8 cellular contexts compared by ENCODE assay signal in the genomic region with DNA sequence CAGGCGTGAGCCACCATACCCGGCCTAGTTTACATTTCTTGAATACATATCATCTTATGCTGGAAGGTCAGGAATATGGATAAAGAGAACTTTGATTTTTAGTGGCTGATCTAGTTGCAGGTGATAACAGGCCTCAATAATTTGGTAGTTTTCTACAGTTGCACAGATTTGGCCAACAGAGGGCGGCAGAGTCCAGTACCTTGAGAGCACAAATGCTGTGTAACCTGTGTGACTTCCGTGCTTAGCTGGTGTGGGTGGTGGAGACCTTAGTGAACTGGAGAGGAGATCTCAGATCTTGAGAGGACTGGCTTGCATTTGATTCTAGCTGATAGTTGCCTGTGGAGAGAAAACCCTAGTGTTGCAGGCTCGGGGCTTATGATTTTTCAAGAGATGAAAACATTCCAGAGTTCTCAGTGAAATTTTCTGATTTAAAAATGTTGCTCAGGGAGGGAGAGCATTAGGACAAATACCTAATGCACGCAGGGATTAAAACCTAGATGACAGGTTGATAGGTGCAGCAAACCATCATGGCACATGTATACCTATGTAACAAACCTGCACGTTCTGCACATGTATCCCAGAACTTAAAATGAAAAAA. TPM values are rescaled to one million over a fixed set of nuclear protein-coding genes. Genes with fewer than 3 reads are reported as not detected.
DNase-seq lines count a peak whose midpoint lies in the region; ATAC-seq and TF ChIP-seq lines count a peak whose summit lies in the region.

No MANE protein-coding gene starts in this region.

- no peaks in the 10 kb centered on the region for H3K36me3 ChIP-seq in liver (ENCODE audit: control insufficient read depth in 4 of 4, insufficient read depth in 3 of 4, low read depth in 1 of 4, low read length in 3 of 4)

- H3K4me1 ChIP-seq in liver (ENCODE audit: control insufficient read depth in 4 of 4, insufficient read depth in 4 of 4, low read length in 3 of 4) = no peaks in the 10 kb centered on the region

- ATAC-seq in GM19043 (IDR thresholded peaks at IDR 0.05; ENCODE audit: low read depth, unreplicated experiment) (peak; percentile 94), HG03175 (IDR thresholded peaks at IDR 0.05; ENCODE audit: unreplicated experiment) (peak; percentile 94)
- ATAC-seq in activated CD4-positive, CD25-positive, alpha-beta regulatory T cell treated with anti-CD3 and anti-CD28 coated beads, Interleukin-2, amount 50 U/mL, for 24 hours = peak; percentile 69 to 83

- no peak overlapping the region for H3K27ac ChIP-seq in liver (ENCODE audit: low read depth in 1 of 2, low read length in 2 of 2)

- WGBS in liver = 39% methylated on average over 7 of the region's 7 CpGs

- H3K9me3 ChIP-seq in liver (ENCODE audit: control insufficient read depth in 4 of 4, low read length in 3 of 4) = no peaks in the 10 kb centered on the region

- TF ChIP-seq RAD21 in liver (IDR thresholded peaks at IDR 0.05) = peak; percentile 81 to 86

- no peak overlapping the region for H3K9ac ChIP-seq in liver (ENCODE audit: low read depth in 1 of 2, low read length in 2 of 2)

- no peak overlapping the region for H3K4me3 ChIP-seq in liver (ENCODE audit: low read depth in 1 of 3, low read length in 3 of 3)

- H3K27me3 ChIP-seq in liver (ENCODE audit: control insufficient read depth in 4 of 4, insufficient read depth in 4 of 4, low read length in 3 of 4) = no peaks in the 10 kb centered on the region

- TF ChIP-seq CTCF in liver (IDR thresholded peaks at IDR 0.05; ENCODE audit: low read depth, low read length, missing input control) = peak; percentile 81

- DNase-seq in C1 segment of cervical spinal cord (lab: John Stamatoyannopoulos, UW) (peak in 10 of 14 donors; percentile 8 to 45 (median 15)), NCI-H2227 treated with DMSO at 0.1 percent for 48 hours (lab: John Stamatoyannopoulos, UW) (peak; percentile 75), cerebellum (ENCODE audit: low spot score) (peak; percentile 52)
- peak; percentile 57 for DNase-seq in stimulated activated CD8-positive, alpha-beta memory T cell treated with anti-CD3 and anti-CD28 coated beads, Interleukin-12 subunit alpha, Interleukin-12 subunit beta, amount 100 ng/mL, for 1 hour (ENCODE audit: low read depth)

TF ChIP-seq in liver, 16 proteins besides CTCF, POLR2A, EP300 and RAD21:
- no peak for TF ChIP-seq TAF1 (conservative IDR thresholded peaks at IDR 0.05)
- no peak for TF ChIP-seq FOXA2 (IDR thresholded peaks at IDR 0.05)
- TF ChIP-seq EGR1 (IDR thresholded peaks at IDR 0.05; ENCODE audit: low read depth in 2 of 2) = no peak
- TF ChIP-seq, protein P1, sequence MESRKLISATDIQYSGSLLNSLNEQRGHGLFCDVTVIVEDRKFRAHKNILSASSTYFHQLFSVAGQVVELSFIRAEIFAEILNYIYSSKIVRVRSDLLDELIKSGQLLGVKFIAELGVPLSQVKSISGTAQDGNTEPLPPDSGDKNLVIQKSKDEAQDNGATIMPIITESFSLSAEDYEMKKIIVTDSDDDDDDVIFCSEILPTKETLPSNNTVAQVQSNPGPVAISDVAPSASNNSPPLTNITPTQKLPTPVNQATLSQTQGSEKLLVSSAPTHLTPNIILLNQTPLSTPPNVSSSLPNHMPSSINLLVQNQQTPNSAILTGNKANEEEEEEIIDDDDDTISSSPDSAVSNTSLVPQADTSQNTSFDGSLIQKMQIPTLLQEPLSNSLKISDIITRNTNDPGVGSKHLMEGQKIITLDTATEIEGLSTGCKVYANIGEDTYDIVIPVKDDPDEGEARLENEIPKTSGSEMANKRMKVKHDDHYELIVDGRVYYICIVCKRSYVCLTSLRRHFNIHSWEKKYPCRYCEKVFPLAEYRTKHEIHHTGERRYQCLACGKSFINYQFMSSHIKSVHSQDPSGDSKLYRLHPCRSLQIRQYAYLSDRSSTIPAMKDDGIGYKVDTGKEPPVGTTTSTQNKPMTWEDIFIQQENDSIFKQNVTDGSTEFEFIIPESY (IDR thresholded peaks at IDR 0.05) = no peak
- TF ChIP-seq, protein P2, sequence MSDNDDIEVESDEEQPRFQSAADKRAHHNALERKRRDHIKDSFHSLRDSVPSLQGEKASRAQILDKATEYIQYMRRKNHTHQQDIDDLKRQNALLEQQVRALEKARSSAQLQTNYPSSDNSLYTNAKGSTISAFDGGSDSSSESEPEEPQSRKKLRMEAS (IDR thresholded peaks at IDR 0.05) = no peak
- TF ChIP-seq, protein P3, sequence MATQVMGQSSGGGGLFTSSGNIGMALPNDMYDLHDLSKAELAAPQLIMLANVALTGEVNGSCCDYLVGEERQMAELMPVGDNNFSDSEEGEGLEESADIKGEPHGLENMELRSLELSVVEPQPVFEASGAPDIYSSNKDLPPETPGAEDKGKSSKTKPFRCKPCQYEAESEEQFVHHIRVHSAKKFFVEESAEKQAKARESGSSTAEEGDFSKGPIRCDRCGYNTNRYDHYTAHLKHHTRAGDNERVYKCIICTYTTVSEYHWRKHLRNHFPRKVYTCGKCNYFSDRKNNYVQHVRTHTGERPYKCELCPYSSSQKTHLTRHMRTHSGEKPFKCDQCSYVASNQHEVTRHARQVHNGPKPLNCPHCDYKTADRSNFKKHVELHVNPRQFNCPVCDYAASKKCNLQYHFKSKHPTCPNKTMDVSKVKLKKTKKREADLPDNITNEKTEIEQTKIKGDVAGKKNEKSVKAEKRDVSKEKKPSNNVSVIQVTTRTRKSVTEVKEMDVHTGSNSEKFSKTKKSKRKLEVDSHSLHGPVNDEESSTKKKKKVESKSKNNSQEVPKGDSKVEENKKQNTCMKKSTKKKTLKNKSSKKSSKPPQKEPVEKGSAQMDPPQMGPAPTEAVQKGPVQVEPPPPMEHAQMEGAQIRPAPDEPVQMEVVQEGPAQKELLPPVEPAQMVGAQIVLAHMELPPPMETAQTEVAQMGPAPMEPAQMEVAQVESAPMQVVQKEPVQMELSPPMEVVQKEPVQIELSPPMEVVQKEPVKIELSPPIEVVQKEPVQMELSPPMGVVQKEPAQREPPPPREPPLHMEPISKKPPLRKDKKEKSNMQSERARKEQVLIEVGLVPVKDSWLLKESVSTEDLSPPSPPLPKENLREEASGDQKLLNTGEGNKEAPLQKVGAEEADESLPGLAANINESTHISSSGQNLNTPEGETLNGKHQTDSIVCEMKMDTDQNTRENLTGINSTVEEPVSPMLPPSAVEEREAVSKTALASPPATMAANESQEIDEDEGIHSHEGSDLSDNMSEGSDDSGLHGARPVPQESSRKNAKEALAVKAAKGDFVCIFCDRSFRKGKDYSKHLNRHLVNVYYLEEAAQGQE (IDR thresholded peaks at IDR 0.05) = no peak
- TF ChIP-seq HNF4A (conservative IDR thresholded peaks at IDR 0.05) = no peak
- TF ChIP-seq, protein P4, sequence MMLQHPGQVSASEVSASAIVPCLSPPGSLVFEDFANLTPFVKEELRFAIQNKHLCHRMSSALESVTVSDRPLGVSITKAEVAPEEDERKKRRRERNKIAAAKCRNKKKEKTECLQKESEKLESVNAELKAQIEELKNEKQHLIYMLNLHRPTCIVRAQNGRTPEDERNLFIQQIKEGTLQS (IDR thresholded peaks at IDR 0.05) = no peak
- TF ChIP-seq JUND (IDR thresholded peaks at IDR 0.05) = no peak
- no peak for TF ChIP-seq HNF4G (IDR thresholded peaks at IDR 0.05)
- TF ChIP-seq RXRA (IDR thresholded peaks at IDR 0.05) = no peak
- TF ChIP-seq NR2F2 (IDR thresholded peaks at IDR 0.05) = no peak
- TF ChIP-seq FOXA1 (IDR thresholded peaks at IDR 0.05) = no peak
- no peak for TF ChIP-seq YY1 (IDR thresholded peaks at IDR 0.05)
- no peak for TF ChIP-seq SP1 (IDR thresholded peaks at IDR 0.05)
- no peak for TF ChIP-seq GABPA (IDR thresholded peaks at IDR 0.05 in 1 of 2, conservative IDR thresholded peaks at IDR 0.05 in 1 of 2)

RNA-seq across cellular contexts. Expression of a gene that starts 17.4 kb away (rescaled TPM):
- total RNA-seq in cerebellum (0.18 TPM), liver (not detected)
- polyA plus RNA-seq in liver = not detected

Comparison
In these comparisons a context has a peak if more than half of its experiments do, and no peak if none do; other contexts are left out.
1. DNase-seq: peak in every context shown above with its lines; median percentile 75 in NCI-H2227 treated with DMSO at 0.1 percent for 48 hours; 57 in stimulated activated CD8-positive, alpha-beta memory T cell treated with anti-CD3 and anti-CD28 coated beads, Interleukin-12 subunit alpha, Interleukin-12 subunit beta, amount 100 ng/mL, for 1 hour; 52 in cerebellum; 15 in C1 segment of cervical spinal cord.